Comparison of ENCODE assay signal across 8 cellular contexts in genomic region chr9:32524558-32525461, GRCh38. TPM values are rescaled to one million over a fixed set of nuclear protein-coding genes. Genes with fewer than 3 reads are reported as not detected.
DNase-seq lines count a peak whose midpoint lies in the region; ATAC-seq and TF ChIP-seq lines count a peak whose summit lies in the region.

No MANE protein-coding gene starts in this region.

- H3K27ac ChIP-seq in SJCRH30: no peak overlapping the region

- no peaks in the 10 kb centered on the region for H3K9me3 ChIP-seq in SJCRH30 (replicated peaks)

- no peaks in the 10 kb centered on the region for H3K27me3 ChIP-seq in SJCRH30

- H3K4me3 ChIP-seq in SJCRH30: peak overlapping the region; percentile 70

- H3K4me1 ChIP-seq in SJCRH30: peaks cover 12% of the 10 kb centered on the region

- no peaks in the 10 kb centered on the region for H3K36me3 ChIP-seq in SJCRH30

- H3K27me3 Mint-ChIP-seq in endothelial cell (ENCODE audit: unreplicated experiment) (peaks cover 4% of the 10 kb centered on the region), nephron progenitor cell (ENCODE audit: low read depth, poor library complexity) (peaks cover 8% of the 10 kb centered on the region)

- DNase-seq in DMS53 treated with DMSO at 0.1 percent for 48 hours (lab: John Stamatoyannopoulos, UW; ENCODE audit: unreplicated experiment) (peak; percentile 3), SJCRH30 (no peak), endothelial cell (ENCODE audit: low spot score) (no peak), nephron progenitor cell (no peak), NCI-H1105 (lab: John Stamatoyannopoulos, UW) (no peak), T1000 (lab: John Stamatoyannopoulos, UW) (no peak), mesenteric fat pad (ENCODE audit: low spot score) (no peak)

- TF ChIP-seq CTCF in endothelial cell (IDR thresholded peaks at IDR 0.05; ENCODE audit: unreplicated experiment) (no peak), nephron progenitor cell (IDR thresholded peaks at IDR 0.05) (no peak)

- H3K9me3 Mint-ChIP-seq in endothelial cell (ENCODE audit: unreplicated experiment): peaks cover 9% of the 10 kb centered on the region
- H3K9me3 Mint-ChIP-seq in nephron progenitor cell: peaks cover 14% of the 10 kb centered on the region

- H3K4me1 Mint-ChIP-seq in endothelial cell (ENCODE audit: unreplicated experiment) (peaks cover 13% of the 10 kb centered on the region), nephron progenitor cell (peaks cover 20% of the 10 kb centered on the region)

- H3K27ac Mint-ChIP-seq in endothelial cell (ENCODE audit: unreplicated experiment): peak overlapping the region; percentile 87
- no peak overlapping the region for H3K27ac Mint-ChIP-seq in nephron progenitor cell

- H3K4me3 Mint-ChIP-seq in endothelial cell (ENCODE audit: unreplicated experiment) (peak overlapping the region; percentile 91), nephron progenitor cell (peak overlapping the region; percentile 92)

- H3K36me3 Mint-ChIP-seq in endothelial cell (ENCODE audit: low read depth, unreplicated experiment) (peaks cover 26% of the 10 kb centered on the region), nephron progenitor cell (ENCODE audit: low read depth) (peaks cover 4% of the 10 kb centered on the region)

- ATAC-seq in HG02840 (IDR thresholded peaks at IDR 0.05; ENCODE audit: low FRiP score, unreplicated experiment): peak; percentile 8

RNA-seq across cellular contexts. Expression of gene RIGI, which starts 1.2 kb away (rescaled TPM):
- total RNA-seq in SJCRH30 (2014; rRNA removed; shearing (Covaris generic)): 4.2 and 4.4 TPM in 2 replicates
- total RNA-seq in endothelial cell (ENCODE audit: unreplicated experiment) (8.4 TPM), mesenteric fat pad (11.0 TPM)

RNA-seq across cellular contexts. Expression of gene SMIM27, which starts 27.3 kb away (rescaled TPM):
- total RNA-seq in SJCRH30 (2014; rRNA removed; shearing (Covaris generic)): 2.2 and 3.1 TPM in 2 replicates
- 8.0 TPM for total RNA-seq in endothelial cell (ENCODE audit: unreplicated experiment)
- total RNA-seq in mesenteric fat pad: 8.1 TPM

RNA-seq across cellular contexts. Expression of gene TOPORS, which starts 27.6 kb away (rescaled TPM):
- total RNA-seq in SJCRH30 (2014; rRNA removed; shearing (Covaris generic)): 29.1 and 32.1 TPM in 2 replicates
- total RNA-seq in endothelial cell (ENCODE audit: unreplicated experiment): 20.7 TPM
- 13.2 TPM for total RNA-seq in mesenteric fat pad

RNA-seq across cellular contexts. Expression of gene NDUFB6, which starts 48.1 kb away (rescaled TPM):
- 73.1 and 75.1 TPM in 2 replicates for total RNA-seq in SJCRH30 (2014; rRNA removed; shearing (Covaris generic))
- total RNA-seq in endothelial cell (ENCODE audit: unreplicated experiment): 36.8 TPM
- total RNA-seq in mesenteric fat pad: 41.9 TPM
